Comparison of ENCODE assay signal across 21 cellular contexts in the genomic region with DNA sequence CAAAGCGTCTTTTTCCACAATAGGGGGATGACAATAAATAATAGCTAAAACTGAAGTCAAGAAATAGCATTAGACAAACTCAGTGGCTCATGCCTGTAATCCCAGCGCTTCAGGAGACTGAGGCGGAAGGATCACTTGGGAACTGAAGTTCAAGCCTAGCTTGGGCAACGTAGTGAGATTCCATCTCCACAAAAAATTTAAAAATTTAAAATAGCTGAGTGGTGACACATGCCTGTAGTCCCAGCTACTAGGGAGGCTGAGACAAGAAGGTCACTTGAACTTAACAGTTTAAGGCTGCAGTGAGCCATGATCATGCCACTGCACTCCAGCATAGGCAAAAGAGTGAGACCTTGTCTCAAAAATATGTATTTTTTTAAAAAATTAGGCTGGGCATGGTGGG.
"Had no signal": no experiment of that assay in that cellular context is flagged by ENCODE, and none has a peak within 500 bp of the region (broad histone marks: within the 10 kb centered on the region; RNA-seq: fewer than 3 reads in every experiment).

No MANE protein-coding gene starts in this region.

- H3K4me3 ChIP-seq: colonic mucosa, esophagus squamous epithelium, gastrocnemius medialis, heart right ventricle, left lung, lower lobe of right lung, mucosa of descending colon had no signal

- H3K4me1 ChIP-seq: colonic mucosa, esophagus squamous epithelium, gastrocnemius medialis, left lung, lower lobe of right lung had no signal

- ATAC-seq: effector memory CD8-positive, alpha-beta T cell; esophagus mucosa; gastrocnemius medialis; heart right ventricle; left cardiac atrium; left lung; left ventricle myocardium superior; lower lobe of right lung; mucosa of descending colon had no signal

- H3K27me3 ChIP-seq: colonic mucosa, esophagus squamous epithelium, gastrocnemius medialis, heart right ventricle, left lung had no signal

- H3K27ac ChIP-seq: colonic mucosa, epithelial cell of prostate, esophagus squamous epithelium, gastrocnemius medialis, heart right ventricle, left lung, lower lobe of right lung had no signal

- H3K9me3 ChIP-seq: colonic mucosa, gastrocnemius medialis had no signal

- H3K36me3 ChIP-seq: colonic mucosa, esophagus squamous epithelium, gastrocnemius medialis, heart right ventricle, left lung, lower lobe of right lung had no signal

- DNase-seq: colonic mucosa; cortex of kidney; effector CD8-positive, alpha-beta T cell; effector memory CD8-positive, alpha-beta T cell; endodermal cell; erythroblast; esophagus squamous epithelium; foreskin fibroblast; foreskin melanocyte; gastrocnemius medialis; glutamatergic neuron; head of caudate nucleus; heart right ventricle; hippocampal formation; left cardiac atrium; left lung; left ventricle myocardium superior; lower lobe of right lung; mucosa of descending colon had no signal
